8 cellular contexts compared by ENCODE assay signal in genomic region chr6:107488174-107488874, GRCh38. TPM values are rescaled to one million over a fixed set of nuclear protein-coding genes. Genes with fewer than 3 reads are reported as not detected.
A peak's percentile ranks its signal among the peaks of the same experiment; 100 is the strongest.
DNase-seq lines count a peak whose midpoint lies in the region; ATAC-seq and TF ChIP-seq lines count a peak whose summit lies in the region.

No MANE protein-coding gene starts in this region.

- no peaks in the 10 kb centered on the region for H3K36me3 ChIP-seq in stomach

- DNase-seq in NCI-H1417 (lab: John Stamatoyannopoulos, UW) (peak in 2 of 3 experiments; percentile 63 to 73), NCI-H1417 treated with DMSO at 0.1 percent for 48 hours (lab: John Stamatoyannopoulos, UW) (no peak), iPS-NIHi11 (ENCODE audit: low spot score) (peak; percentile 15), stomach (no peak), HCEC 1CT (no peak), OCI-M1 (lab: John Stamatoyannopoulos, UW) (no peak)

- peaks cover 6% of the 10 kb centered on the region for H3K36me3 Mint-ChIP-seq in activated T-helper 17 cell treated with anti-CD3 and anti-CD28 coated beads, Interleukin-2, amount 50 U/mL, for 72 hours (ENCODE audit: low read depth)

- no peak for TF ChIP-seq EP300 in stomach (IDR thresholded peaks at IDR 0.05)

- H3K27me3 Mint-ChIP-seq in activated T-helper 17 cell treated with anti-CD3 and anti-CD28 coated beads, Interleukin-2, amount 50 U/mL, for 72 hours: peaks cover 35% of the 10 kb centered on the region

- H3K4me1 ChIP-seq in stomach: peaks cover 34 to 47% (median 41%) of the 10 kb centered on the region in 4 donors

- H3K9me3 ChIP-seq in stomach: no peaks in the 10 kb centered on the region

- WGBS in stomach, 5 donors: 30 to 54% (median 44%) methylated on average over 25 to 27 of the region's 27 CpGs

- ATAC-seq in activated T-helper 17 cell treated with anti-CD3 and anti-CD28 coated beads, Interleukin-2, amount 50 U/mL, for 72 hours (replicated peaks): peak; percentile 1
- ATAC-seq in HG02840 (IDR thresholded peaks at IDR 0.05; ENCODE audit: low FRiP score, unreplicated experiment): no peak

- TF ChIP-seq CTCF in stomach (IDR thresholded peaks at IDR 0.05): no peak

- peaks cover 11% of the 10 kb centered on the region for H3K4me1 Mint-ChIP-seq in activated T-helper 17 cell treated with anti-CD3 and anti-CD28 coated beads, Interleukin-2, amount 50 U/mL, for 72 hours

- H3K4me3 Mint-ChIP-seq in activated T-helper 17 cell treated with anti-CD3 and anti-CD28 coated beads, Interleukin-2, amount 50 U/mL, for 72 hours: peak overlapping the region; percentile 90

- peak overlapping the region; percentile 68 to 94 (median 78) for H3K4me3 ChIP-seq in stomach

- intact Hi-C loops in stomach (cut with DNase I; ENCODE audit: low total_unique reads): no loop called here

- H3K27ac Mint-ChIP-seq in activated T-helper 17 cell treated with anti-CD3 and anti-CD28 coated beads, Interleukin-2, amount 50 U/mL, for 72 hours: peak overlapping the region; percentile 12

- peak overlapping the region in 3 of 5 donors; percentile 77 to 89 (median 81) for H3K27ac ChIP-seq in stomach

- H3K27me3 ChIP-seq in stomach: peaks cover 0 to 68% (median 18%) of the 10 kb centered on the region in 3 donors

- H3K9me3 Mint-ChIP-seq in activated T-helper 17 cell treated with anti-CD3 and anti-CD28 coated beads, Interleukin-2, amount 50 U/mL, for 72 hours: no peaks in the 10 kb centered on the region

- TF ChIP-seq POLR2A in stomach (IDR thresholded peaks at IDR 0.05): no peak

RNA-seq across cellular contexts. Expression of gene SOBP, which starts 1.6 kb away (rescaled TPM):
- under 1 TPM in 1 of 2 donors, not detected in 1; 0.06 TPM for total RNA-seq in activated T-helper 17 cell treated with anti-CD3 and anti-CD28 coated beads, Interleukin-2, amount 50 U/mL, for 72 hours
- total RNA-seq in stomach: 10 to 100 TPM in 1 of 5 donors, 1 to 10 TPM in 3, under 1 TPM in 1; 0.58 to 16.9 (median 7.1) TPM
- polyA plus RNA-seq in stomach: 1 to 10 TPM; 2.4 to 3.7 (median 3.1) TPM

RNA-seq across cellular contexts. Expression of gene PDSS2, which starts 29.0 kb away (rescaled TPM):
- 10 to 100 TPM; 10.4 to 13.6 TPM for total RNA-seq in activated T-helper 17 cell treated with anti-CD3 and anti-CD28 coated beads, Interleukin-2, amount 50 U/mL, for 72 hours
- total RNA-seq in stomach: 10 to 100 TPM in 3 of 5 donors, 1 to 10 TPM in 1, not detected in 1; 4.5 to 26.1 (median 11.5) TPM
- polyA plus RNA-seq in stomach: 1 to 10 TPM; 5.6 to 9.8 (median 7.7) TPM

Comparison
In these comparisons a context has a peak if more than half of its experiments do, and no peak if none do; other contexts are left out.
1. DNase-seq: peak in NCI-H1417 (2 of 3) and iPS-NIHi11 (single experiment); none in NCI-H1417 treated with DMSO at 0.1 percent for 48 hours (single experiment), stomach (single experiment), HCEC 1CT (single experiment) and OCI-M1 (single experiment).